In the genomic region with DNA sequence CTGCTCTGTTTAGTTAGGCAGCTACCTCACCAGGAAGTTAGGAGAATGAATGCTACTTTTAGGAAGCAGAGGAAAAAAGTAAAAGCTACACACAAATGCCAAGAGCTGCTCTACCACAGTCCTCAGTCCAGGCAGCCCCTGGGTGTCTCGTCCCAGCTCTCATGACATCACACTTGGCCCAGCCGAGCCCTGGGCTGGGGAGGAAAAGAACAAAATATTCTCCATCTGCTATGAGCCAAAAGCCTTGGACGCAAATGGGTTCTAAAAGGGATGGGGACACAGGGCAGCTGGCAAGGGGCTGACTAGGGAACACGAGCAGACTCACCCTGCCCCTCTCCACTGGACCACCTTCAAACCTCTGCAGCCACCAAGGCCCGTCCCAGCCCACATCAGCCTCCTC, we compare ENCODE assay signal across 15 cellular contexts. TPM values are rescaled to one million over a fixed set of nuclear protein-coding genes. Genes with fewer than 3 reads are reported as not detected.
DNase-seq lines count a peak whose midpoint lies in the region; ATAC-seq, FAIRE-seq and TF ChIP-seq lines count a peak whose summit lies in the region.
"Had no signal": no experiment of that assay in that cellular context is flagged by ENCODE, and none has a peak within 500 bp of the region (broad histone marks: within the 10 kb centered on the region; RNA-seq: fewer than 3 reads in every experiment).

No MANE protein-coding gene starts in this region.

- 71 to 86% methylated on average over 5 of the region's 5 CpGs for WGBS in body of pancreas, 2 donors
- WGBS in heart right ventricle, 2 donors = 56 to 58% methylated on average over 5 of the region's 5 CpGs

- H3K9me3 ChIP-seq in body of pancreas (no peaks in the 10 kb centered on the region), heart right ventricle (peaks cover 0 to 7% (median 0%) of the 10 kb centered on the region in 11 donors), uterus (no peaks in the 10 kb centered on the region)

- H3K36me3 ChIP-seq in body of pancreas (replicated peaks in 1 of 2; ENCODE audit: insufficient read depth in 1 of 2, low read depth in 2 of 2) = peaks cover 5 to 20% of the 10 kb centered on the region in 2 donors
- H3K36me3 ChIP-seq in heart right ventricle = peaks cover 0 to 60% (median 23%) of the 10 kb centered on the region in 9 donors
- H3K36me3 ChIP-seq in uterus = no peaks in the 10 kb centered on the region

- H3K4me3 ChIP-seq in body of pancreas (no peak overlapping the region), heart right ventricle (no peak overlapping the region), uterus (no peak overlapping the region)
- H3K4me3 ChIP-seq: K562 had no signal

- TF ChIP-seq CTCF in body of pancreas (IDR thresholded peaks at IDR 0.05) (no peak), heart right ventricle (IDR thresholded peaks at IDR 0.05) (no peak), uterus (IDR thresholded peaks at IDR 0.05) (no peak)

- no peak for TF ChIP-seq POLR2A in body of pancreas (IDR thresholded peaks at IDR 0.05)
- TF ChIP-seq POLR2A in uterus (IDR thresholded peaks at IDR 0.05) = no peak
- TF ChIP-seq POLR2A in H54 (IDR thresholded peaks at IDR 0.05; ENCODE audit: low read depth, low read length) = no peak
- TF ChIP-seq POLR2A in GM18505 (IDR thresholded peaks at IDR 0.05; ENCODE audit: borderline replicate concordance, extremely low read depth, insufficient read depth, insufficient read length) = no peak

- ATAC-seq in body of pancreas (peak; percentile 30), heart right ventricle (peak; percentile 52 to 83 (median 68)), GM18505 (IDR thresholded peaks at IDR 0.05; ENCODE audit: unreplicated experiment) (no peak)
- ATAC-seq: K562 had no signal

- H3K27me3 ChIP-seq in body of pancreas = no peaks in the 10 kb centered on the region
- no peaks in the 10 kb centered on the region for H3K27me3 ChIP-seq in heart right ventricle
- no peaks in the 10 kb centered on the region for H3K27me3 ChIP-seq in uterus

- FAIRE-seq in H54 (lab: Jason Lieb, UNC) = no peak
- FAIRE-seq: bronchial epithelial cell, K562 had no signal

- H3K4me1 ChIP-seq in body of pancreas (no peaks in the 10 kb centered on the region), heart right ventricle (peaks cover 7 to 73% (median 48%) of the 10 kb centered on the region in 9 donors), uterus (no peaks in the 10 kb centered on the region)

- DNase-seq in body of pancreas (peak in 2 of 4 donors; percentile 25 to 28), heart right ventricle (peak; percentile 67 to 68), posterior cingulate gyrus (peak; percentile 55 to 93 (median 70)), uterus (peak in 1 of 2 donors; percentile 72), H54 (ENCODE audit: insufficient read length, low spot score) (no peak)
- DNase-seq in activated CD4-positive, alpha-beta T cell treated with anti-CD3 and anti-CD28 coated beads for 1 hour = no peak
- DNase-seq: activated CD4-positive, alpha-beta T cell treated with anti-CD3 and anti-CD28 coated beads, Interleukin-2, amount 50 U/mL, for 48 hours; CD8-positive, alpha-beta memory T cell; GDM1; NCI-H1694; NCI-H526; stimulated activated CD8-positive, alpha-beta memory T cell treated with anti-CD3 and anti-CD28 coated beads, Interleukin-4, amount 100 ng/mL, for 48 hours had no signal

- H3K27ac ChIP-seq in body of pancreas = peak overlapping the region in 1 of 4 donors; percentile 23
- H3K27ac ChIP-seq in heart right ventricle = peak overlapping the region; percentile 4 to 77 (median 62)
- peak overlapping the region; percentile 36 to 40 for H3K27ac ChIP-seq in uterus

- intact Hi-C loops in body of pancreas (cut with DNase I) (no loop called here), heart right ventricle (cut with DNase I) (no loop called here), posterior cingulate gyrus (cut with DNase I) (no loop called here), uterus (cut with DNase I; ENCODE audit: low total_unique reads) (no loop called here)

RNA-seq across cellular contexts. Expression of gene TMEM184B, which starts 26.1 kb away (rescaled TPM):
- total RNA-seq in body of pancreas (10 to 100 TPM; 28.7 to 31.4 TPM), heart right ventricle (10 to 100 TPM; 36.2 to 51.6 (median 46.1) TPM), uterus (10 to 100 TPM; 31.7 to 70.4 (median 50.7) TPM)
- 10 to 100 TPM; 20.8 to 29.7 TPM for polyA plus RNA-seq in heart right ventricle

RNA-seq across cellular contexts. Expression of gene MAFF, which starts 44.9 kb away (rescaled TPM):
- total RNA-seq in body of pancreas = 10 to 100 TPM; 16.9 to 35.6 TPM
- 10 to 100 TPM in 4 of 10 donors, 1 to 10 TPM in 6; 2.9 to 21.2 (median 5.3) TPM for total RNA-seq in heart right ventricle
- polyA plus RNA-seq in heart right ventricle = 10 to 100 TPM in 1 of 2 donors, 1 to 10 TPM in 1; 6.5 to 21.4 TPM
- 100 to 1,000 TPM in 1 of 4 donors, 10 to 100 TPM in 3; 10.1 to 180 (median 44.0) TPM for total RNA-seq in uterus

Comparison
In these comparisons a context has a peak if more than half of its experiments do, and no peak if none do; other contexts are left out.
1. DNase-seq: peak in heart right ventricle (2 of 2) and posterior cingulate gyrus (10 of 10); none in H54 (single experiment) and activated CD4-positive, alpha-beta T cell treated with anti-CD3 and anti-CD28 coated beads for 1 hour (single experiment).